In the genomic region with DNA sequence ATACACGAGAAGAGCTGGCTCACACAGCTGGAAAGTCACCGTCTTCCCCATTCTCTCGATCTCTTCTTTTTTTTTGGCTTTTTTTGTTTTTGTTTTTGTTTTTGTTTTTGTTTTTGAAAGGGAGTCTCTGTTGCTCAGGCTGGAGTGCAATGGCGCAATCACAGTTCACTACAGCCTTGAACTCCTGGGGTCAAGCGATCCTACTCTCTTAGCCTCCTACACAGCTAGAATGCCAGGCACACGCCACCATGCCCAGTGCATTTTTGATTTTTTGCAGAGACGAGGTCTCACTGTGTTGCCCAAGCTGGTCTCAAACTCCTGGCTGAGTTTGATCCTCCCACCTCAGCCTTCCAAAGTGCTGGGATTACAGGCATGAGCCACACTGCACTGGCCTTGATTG, we compare ENCODE assay signal across 20 cellular contexts. TPM values are rescaled to one million over a fixed set of nuclear protein-coding genes. Genes with fewer than 3 reads are reported as not detected.
DNase-seq lines count a peak whose midpoint lies in the region; ATAC-seq and TF ChIP-seq lines count a peak whose summit lies in the region.
"Had no signal": no experiment of that assay in that cellular context is flagged by ENCODE, and none has a peak within 500 bp of the region (broad histone marks: within the 10 kb centered on the region; RNA-seq: fewer than 3 reads in every experiment).

No MANE protein-coding gene starts in this region.

- H3K9me3 ChIP-seq in WERI-Rb-1 (ENCODE audit: severe bottlenecking) (no peaks in the 10 kb centered on the region), mucosa of stomach (ENCODE audit: control insufficient read depth, low read length) (no peaks in the 10 kb centered on the region), upper lobe of left lung (no peaks in the 10 kb centered on the region), left lung (no peaks in the 10 kb centered on the region)
- H3K9me3 ChIP-seq: MG63, SJSA1 had no signal

- H3K36me3 ChIP-seq in WERI-Rb-1 (peaks cover 8% of the 10 kb centered on the region), mucosa of stomach (ENCODE audit: control insufficient read depth, insufficient read depth, low read length) (peaks cover 6% of the 10 kb centered on the region), upper lobe of left lung (peaks cover 0 to 4% (median 0%) of the 10 kb centered on the region in 4 donors), left lung (no peaks in the 10 kb centered on the region)
- H3K36me3 ChIP-seq: MG63, neural progenitor cell, SJSA1 had no signal

- 73 to 75% methylated on average over 7 of the region's 7 CpGs for WGBS in upper lobe of left lung, 2 donors

- peak overlapping the region; percentile 69 for H3K9ac ChIP-seq in mucosa of stomach (ENCODE audit: low read length)
- H3K9ac ChIP-seq: neural progenitor cell had no signal

- intact Hi-C loops in left lung (cut with DNase I): no loop called here

- H3K27ac ChIP-seq in WERI-Rb-1: peak overlapping the region; percentile 98
- H3K27ac ChIP-seq in epithelial cell of prostate: peak overlapping the region; percentile 90
- H3K27ac ChIP-seq in upper lobe of left lung: peak overlapping the region; percentile 44 to 87 (median 76)
- H3K27ac ChIP-seq in left lung: peak overlapping the region in 1 of 2 donors; percentile 61
- H3K27ac ChIP-seq: neural progenitor cell, SJSA1 had no signal

- ATAC-seq in upper lobe of left lung (ENCODE audit: low FRiP score in 2 of 2): no peak
- no peak for ATAC-seq in left lung

- in situ Hi-C loops in GM13977 (cut with MboI; ENCODE audit: low pct_unique_long_range_greater_than_20kb, low sequenced_read_pairs, unreplicated experiment): no loop called here

- no peak for TF ChIP-seq CTCF in WERI-Rb-1 (IDR thresholded peaks at IDR 0.05; ENCODE audit: low read depth, low read length)
- TF ChIP-seq CTCF in upper lobe of left lung (IDR thresholded peaks at IDR 0.05): no peak
- TF ChIP-seq CTCF in GM13977 (IDR thresholded peaks at IDR 0.05; ENCODE audit: extremely low read depth, insufficient read depth, missing control alignments): no peak
- TF ChIP-seq CTCF in left lung (IDR thresholded peaks at IDR 0.05): no peak

- peaks cover 53% of the 10 kb centered on the region for H3K4me1 ChIP-seq in mucosa of stomach (ENCODE audit: control insufficient read depth, insufficient read depth, low read length)
- H3K4me1 ChIP-seq in upper lobe of left lung: peaks cover 19 to 61% (median 38%) of the 10 kb centered on the region in 4 donors
- peaks cover 10 to 34% of the 10 kb centered on the region in 2 donors for H3K4me1 ChIP-seq in left lung

- no peak for TF ChIP-seq EP300 in upper lobe of left lung (IDR thresholded peaks at IDR 0.05)

- H3K4me3 ChIP-seq in WERI-Rb-1 (ENCODE audit: low read depth, low read length) (no peak overlapping the region), mucosa of stomach (ENCODE audit: low read length) (peak overlapping the region; percentile 26), upper lobe of left lung (peak overlapping the region in 2 of 4 donors; percentile 35 to 52), left lung (peak overlapping the region in 1 of 2 donors; percentile 31)
- H3K4me3 ChIP-seq: MG63, neural progenitor cell, SJSA1 had no signal

- no peaks in the 10 kb centered on the region for H3K27me3 ChIP-seq in WERI-Rb-1 (ENCODE audit: insufficient read depth, low read depth, severe bottlenecking)
- H3K27me3 ChIP-seq in mucosa of stomach (ENCODE audit: control insufficient read depth, insufficient read depth, low read length): no peaks in the 10 kb centered on the region
- H3K27me3 ChIP-seq in upper lobe of left lung: no peaks in the 10 kb centered on the region
- no peaks in the 10 kb centered on the region for H3K27me3 ChIP-seq in left lung
- H3K27me3 ChIP-seq: MG63, neural progenitor cell, SJSA1 had no signal

- DNase-seq in WERI-Rb-1 (no peak), epithelial cell of prostate (ENCODE audit: low read depth, low spot score) (no peak), upper lobe of left lung (no peak), GM13977 (ENCODE audit: low spot score) (no peak), COLO668 (lab: John Stamatoyannopoulos, UW; ENCODE audit: unreplicated experiment) (no peak), left lung (no peak)
- DNase-seq: activated CD4-positive, CD25-positive, alpha-beta regulatory T cell; activated CD8-positive, alpha-beta memory T cell treated with anti-CD3 and anti-CD28 coated beads for 24 hours; AML-193; amygdala; immature natural killer cell; MG63; NCI-H187 treated with DMSO at 0.1 percent for 48 hours had no signal

- TF ChIP-seq POLR2A in upper lobe of left lung (IDR thresholded peaks at IDR 0.05): no peak

RNA-seq across cellular contexts. Expression of a gene that starts 4.0 kb away (rescaled TPM):
- total RNA-seq in upper lobe of left lung: 100 to 1,000 TPM in 5 of 6 donors, 10 to 100 TPM in 1; 94.3 to 236 (median 195) TPM
- 100 to 1,000 TPM in 1 of 2 donors, 10 to 100 TPM in 1; 88.4 to 207 TPM for total RNA-seq in left lung
- total RNA-seq: activated T-helper 2 cell treated with anti-CD3 and anti-CD28 coated beads, Interferon-gamma antibody, Interleukin-2, Interleukin-4, amounts not matched to agents 10 μg/mL and 5 μg/mL and 100 μg/mL, durations not matched to agents 14 hours and 24 hours and 36 hours; endothelial cell of umbilical vein; NCI-H460; SJSA1; T-helper 2 cell treated with Interferon-gamma antibody and Interleukin-4, amounts not matched to agents 100 ng/mL and 5 ng/mL, for 36 hours had no signal

RNA-seq across cellular contexts. Expression of a gene that starts 15.3 kb away (rescaled TPM):
- total RNA-seq in upper lobe of left lung: 10 to 100 TPM in 2 of 6 donors, 1 to 10 TPM in 4; 3.3 to 25.3 (median 7.1) TPM
- total RNA-seq in left lung: 1 to 10 TPM; 1.8 to 2.5 TPM
- total RNA-seq: endothelial cell of umbilical vein, SJSA1 had no signal

RNA-seq across cellular contexts. Expression of a gene that starts 19.0 kb away (rescaled TPM):
- 10 to 100 TPM in 4 of 6 donors, 1 to 10 TPM in 2; 3.8 to 64.9 (median 25.2) TPM for total RNA-seq in upper lobe of left lung
- 10 to 100 TPM; 20.1 to 24.0 TPM for total RNA-seq in left lung
- total RNA-seq: endothelial cell of umbilical vein, NCI-H460, SJSA1 had no signal

RNA-seq across cellular contexts. Expression of a gene that starts 23.5 kb away (rescaled TPM):
- total RNA-seq in upper lobe of left lung: under 1 TPM in 1 of 6 donors, not detected in 5; 0.34 TPM
- not detected for total RNA-seq in left lung
- total RNA-seq: activated T-helper 2 cell treated with anti-CD3 and anti-CD28 coated beads, Interferon-gamma antibody, Interleukin-2, Interleukin-4, amounts not matched to agents 10 μg/mL and 5 μg/mL and 100 μg/mL, durations not matched to agents 14 hours and 24 hours and 36 hours; endothelial cell of umbilical vein; NCI-H460; SJSA1 had no signal

RNA-seq across cellular contexts. Expression of a gene that starts 35.0 kb away (rescaled TPM):
- 100 to 1,000 TPM in 2 of 6 donors, 10 to 100 TPM in 4; 40.4 to 153 (median 91.8) TPM for total RNA-seq in upper lobe of left lung
- total RNA-seq in left lung: 100 to 1,000 TPM; 111 to 123 TPM
